8 cellular contexts compared by ENCODE assay signal in the genomic region with DNA sequence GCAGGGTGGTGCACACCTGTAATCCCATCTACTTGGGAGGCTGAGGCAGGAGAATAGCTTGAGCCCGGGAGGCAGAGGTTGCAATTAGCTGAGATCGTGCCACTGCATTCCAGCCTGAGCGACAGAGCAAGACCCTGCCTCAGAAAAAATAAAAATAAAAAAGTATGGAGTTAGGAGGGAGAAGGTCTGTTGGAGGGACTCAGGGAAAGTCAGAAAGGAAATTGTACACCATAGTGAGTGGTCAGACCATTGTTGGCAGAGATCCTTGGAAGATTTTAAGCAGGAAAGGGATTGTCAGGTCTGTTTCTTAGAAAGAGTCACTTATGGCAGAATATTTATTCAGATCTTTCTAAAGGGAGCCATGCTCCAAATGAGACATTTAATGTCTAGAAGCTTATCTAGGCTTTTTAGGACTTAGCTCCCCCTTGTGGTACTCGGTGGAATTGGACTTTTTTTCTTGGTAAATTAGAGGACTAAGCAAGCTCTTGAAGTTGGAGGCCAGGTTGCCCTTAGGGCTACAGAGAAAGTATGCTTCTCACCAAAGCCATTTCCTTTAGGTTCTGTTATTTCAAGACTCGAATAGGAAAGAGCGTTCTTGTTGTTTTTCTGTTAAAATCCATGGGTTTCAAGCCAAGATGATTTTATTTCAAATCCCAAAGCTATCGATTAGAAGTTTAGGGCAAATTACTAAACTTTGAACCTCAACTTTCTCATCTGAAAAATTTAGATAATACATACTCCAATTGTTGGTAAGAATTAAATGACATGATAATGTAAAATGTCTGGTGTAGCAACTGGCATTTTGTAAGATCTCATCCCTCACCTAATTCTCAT. TPM values are rescaled to one million over a fixed set of nuclear protein-coding genes. Genes with fewer than 3 reads are reported as not detected.
A peak's percentile ranks its signal among the peaks of the same experiment; 100 is the strongest.
DNase-seq lines count a peak whose midpoint lies in the region; ATAC-seq and TF ChIP-seq lines count a peak whose summit lies in the region.

No MANE protein-coding gene starts in this region.

- H3K9me3 ChIP-seq in spleen = no peaks in the 10 kb centered on the region

- DNase-seq in NCI-H146 treated with DMSO at 0.1 percent for 48 hours (lab: John Stamatoyannopoulos, UW; ENCODE audit: unreplicated experiment) (peak; percentile 59), SW 1271 (lab: John Stamatoyannopoulos, UW) (peak; percentile 29 to 55), astrocyte of the hippocampus (ENCODE audit: low read depth, low spot score) (peak; percentile 92), hippocampal formation (lab: John Stamatoyannopoulos, UW) (peak; percentile 14 to 82), spleen (no peak)

- 49 to 57% (median 53%) methylated on average over 7 of the region's 7 CpGs for WGBS in spleen, 5 donors

- TF ChIP-seq CTCF in 22Rv1 (IDR thresholded peaks at IDR 0.05) (peak; percentile 98), GM12874 (IDR thresholded peaks at IDR 0.05; ENCODE audit: insufficient read depth, low read depth, low read length) (peak; percentile 72), spleen (IDR thresholded peaks at IDR 0.05 in 8 of 11, conservative IDR thresholded peaks at IDR 0.05 in 3 of 11) (peak; percentile 73 to 89 (median 84))

- peak; percentile 91 for ATAC-seq in HG02852 (IDR thresholded peaks at IDR 0.05; ENCODE audit: unreplicated experiment)

- no peaks in the 10 kb centered on the region for H3K27me3 ChIP-seq in spleen (replicated peaks in 1 of 7)

- H3K27ac ChIP-seq in 22Rv1 (no peak overlapping the region), spleen (peak overlapping the region in 3 of 8 donors; percentile 17 to 21 (median 21))

- H3K4me1 ChIP-seq in spleen = peaks cover 0 to 17% (median 5%) of the 10 kb centered on the region in 6 donors

- no peak for TF ChIP-seq POLR2A in spleen (IDR thresholded peaks at IDR 0.05)

- intact Hi-C loops in spleen (cut with DNase I; ENCODE audit: low total_unique reads) = loop anchor here (5.0 to 10.0 kb wide), 2 partner anchors 50 to 167 kb away; a partner anchor contains a TSS

- no peak overlapping the region for H3K4me3 ChIP-seq in spleen

- H3K36me3 ChIP-seq in spleen = peaks cover 0 to 93% (median 39%) of the 10 kb centered on the region in 6 donors

RNA-seq across cellular contexts. Expression of a gene that starts 16.5 kb away (rescaled TPM):
- total RNA-seq in spleen = 10 to 100 TPM; 41.6 to 68.8 (median 56.5) TPM
- 10 to 100 TPM; 25.4 to 31.8 (median 26.0) TPM for polyA plus RNA-seq in spleen

RNA-seq across cellular contexts. Expression of a gene that starts 44.7 kb away (rescaled TPM):
- total RNA-seq in spleen = 10 to 100 TPM in 6 of 7 donors, 1 to 10 TPM in 1; 7.9 to 14.9 (median 11.8) TPM
- 1 to 10 TPM; 4.0 to 5.2 (median 4.9) TPM for polyA plus RNA-seq in spleen
